In genomic region chr19:53868892-53869804, GRCh38 we compare ENCODE assay signal across 7 cellular contexts. TPM values are rescaled to one million over a fixed set of nuclear protein-coding genes. Genes with fewer than 3 reads are reported as not detected.
A peak's percentile ranks its signal among the peaks of the same experiment; 100 is the strongest.
DNase-seq lines count a peak whose midpoint lies in the region; ATAC-seq and TF ChIP-seq lines count a peak whose summit lies in the region.

No MANE protein-coding gene starts in this region.

- H3K4me1 Mint-ChIP-seq in activated naive CD4-positive, alpha-beta T cell treated with anti-CD3 and anti-CD28 coated beads, Interleukin-2, amount 10 ng/mL, durations not matched to agents 7 days and 5 days, result peaks cover 57% of the 10 kb centered on the region

- peaks cover 0 to 73% (median 54%) of the 10 kb centered on the region in 3 donors for H3K4me1 ChIP-seq in gastroesophageal sphincter
- peaks cover 65% of the 10 kb centered on the region for H3K4me1 ChIP-seq in suprapubic skin

- H3K36me3 ChIP-seq in gastroesophageal sphincter (peaks cover 0 to 37% of the 10 kb centered on the region in 2 donors), suprapubic skin (peaks cover 16% of the 10 kb centered on the region)

- TF ChIP-seq EP300 in gastroesophageal sphincter (IDR thresholded peaks at IDR 0.05) (peak; percentile 37), suprapubic skin (IDR thresholded peaks at IDR 0.05) (no peak)

- peak overlapping the region; percentile 51 to 99 for H3K4me3 ChIP-seq in gastroesophageal sphincter
- H3K4me3 ChIP-seq in suprapubic skin, result peak overlapping the region; percentile 80

- H3K4me3 Mint-ChIP-seq in activated naive CD4-positive, alpha-beta T cell treated with anti-CD3 and anti-CD28 coated beads, Interleukin-2, amount 10 ng/mL, durations not matched to agents 7 days and 5 days, result peak overlapping the region; percentile 91

- WGBS in gastroesophageal sphincter (ENCODE audit: low coverage in 1 of 2), 2 donors, result no CpG with 5 or more reads among the region's 75 CpGs
- WGBS in suprapubic skin, result 0% methylated on average over 3 of the region's 75 CpGs

- CTCF ChIA-PET in activated naive CD4-positive, alpha-beta T cell treated with anti-CD3 and anti-CD28 coated beads, Interleukin-2, amount 10 ng/mL, durations not matched to agents 7 days and 5 days (lab: Charles Lee), result interaction anchor here (0.7 to 0.9 kb wide), 2 partner anchors 13 to 17 kb away, joined by 3 to 5 read pairs; partner anchors contain the start of gene PRKCG

- no peaks in the 10 kb centered on the region for H3K27me3 ChIP-seq in gastroesophageal sphincter
- no peaks in the 10 kb centered on the region for H3K27me3 ChIP-seq in suprapubic skin

- DNase-seq in SK-N-DZ (ENCODE audit: low spot score), result peak; percentile 89
- DNase-seq in activated naive CD4-positive, alpha-beta T cell treated with anti-CD3 and anti-CD28 coated beads, Interleukin-2, amount 10 ng/mL, durations not matched to agents 7 days and 5 days, result peak; percentile 95
- DNase-seq in occipital lobe (lab: John Stamatoyannopoulos, UW), result peak; percentile 57
- peak; percentile 94 to 96 for DNase-seq in suprapubic skin (ENCODE audit: low spot score in 2 of 2)

- H3K27me3 Mint-ChIP-seq in activated naive CD4-positive, alpha-beta T cell treated with anti-CD3 and anti-CD28 coated beads, Interleukin-2, amount 10 ng/mL, durations not matched to agents 7 days and 5 days, result peaks cover 9% of the 10 kb centered on the region

- H3K27ac ChIP-seq in gastroesophageal sphincter (peak overlapping the region; percentile 70 to 98 (median 96)), suprapubic skin (peak overlapping the region; percentile 80)

- H3K9me3 Mint-ChIP-seq in activated naive CD4-positive, alpha-beta T cell treated with anti-CD3 and anti-CD28 coated beads, Interleukin-2, amount 10 ng/mL, durations not matched to agents 7 days and 5 days, result peaks cover under 1% of the 10 kb centered on the region

- peak; percentile 47 to 58 for TF ChIP-seq POLR2A in gastroesophageal sphincter (IDR thresholded peaks at IDR 0.05)
- TF ChIP-seq POLR2A in suprapubic skin (IDR thresholded peaks at IDR 0.05), result peak in 1 of 2 donors; percentile 65

- no peaks in the 10 kb centered on the region for H3K9me3 ChIP-seq in gastroesophageal sphincter
- H3K9me3 ChIP-seq in suprapubic skin, result no peaks in the 10 kb centered on the region

- peak overlapping the region; percentile 86 for H3K27ac Mint-ChIP-seq in activated naive CD4-positive, alpha-beta T cell treated with anti-CD3 and anti-CD28 coated beads, Interleukin-2, amount 10 ng/mL, durations not matched to agents 7 days and 5 days

- peaks cover 30% of the 10 kb centered on the region for H3K36me3 Mint-ChIP-seq in activated naive CD4-positive, alpha-beta T cell treated with anti-CD3 and anti-CD28 coated beads, Interleukin-2, amount 10 ng/mL, durations not matched to agents 7 days and 5 days

- peak; percentile 54 for ATAC-seq in GM18511 (IDR thresholded peaks at IDR 0.05; ENCODE audit: unreplicated experiment)
- peak; percentile 38 for ATAC-seq in HG03439 (IDR thresholded peaks at IDR 0.05; ENCODE audit: unreplicated experiment)
- ATAC-seq in gastroesophageal sphincter, result peak; percentile 73

- TF ChIP-seq CTCF in gastroesophageal sphincter (IDR thresholded peaks at IDR 0.05), result peak in 3 of 4 experiments; percentile 49 to 84 (median 65)
- peak; percentile 5 to 18 for TF ChIP-seq CTCF in suprapubic skin (IDR thresholded peaks at IDR 0.05)

RNA-seq across cellular contexts. Expression of gene MYADM, which starts 1.5 kb away (rescaled TPM):
- polyA plus RNA-seq in SK-N-DZ (2014; cell fraction: cytosol; rRNA removed), result 9.7 and 11.8 TPM in 2 replicates
- 2.2 and 3.7 TPM in 2 replicates for polyA plus RNA-seq in SK-N-DZ (2014; cell fraction: nucleus; rRNA removed)
- total RNA-seq in gastroesophageal sphincter (100 to 1,000 TPM; 103 to 355 (median 140) TPM), occipital lobe (3.3 TPM), suprapubic skin (10 to 100 TPM; 27.5 to 72.4 (median 67.4) TPM)

RNA-seq across cellular contexts. Expression of gene PRKCG, which starts 12.8 kb away (rescaled TPM):
- polyA plus RNA-seq in SK-N-DZ (2014; cell fraction: cytosol; rRNA removed), result 1.2 TPM in 1 of 2 replicates, not detected in the other
- 0.39 and 1.2 TPM in 2 replicates for polyA plus RNA-seq in SK-N-DZ (2014; cell fraction: nucleus; rRNA removed)
- not detected for total RNA-seq in gastroesophageal sphincter
- 1.7 TPM for total RNA-seq in occipital lobe
- not detected for total RNA-seq in suprapubic skin

RNA-seq across cellular contexts. Expression of gene CACNG7, which starts 39.9 kb away (rescaled TPM):
- 6.4 and 12.2 TPM in 2 replicates for polyA plus RNA-seq in SK-N-DZ (2014; cell fraction: cytosol; rRNA removed)
- 4.7 and 8.1 TPM in 2 replicates for polyA plus RNA-seq in SK-N-DZ (2014; cell fraction: nucleus; rRNA removed)
- not detected for total RNA-seq in gastroesophageal sphincter
- 10.9 TPM for total RNA-seq in occipital lobe
- not detected for total RNA-seq in suprapubic skin

RNA-seq across cellular contexts. Expression of gene NLRP12, which starts 45.0 kb away (rescaled TPM):
- polyA plus RNA-seq in SK-N-DZ (2014; cell fraction: cytosol; rRNA removed), result not detected in 2 replicates
- polyA plus RNA-seq in SK-N-DZ (2014; cell fraction: nucleus; rRNA removed), result not detected in 2 replicates
- 1 to 10 TPM in 1 of 4 donors, under 1 TPM in 3; 0.23 to 1.1 (median 0.28) TPM for total RNA-seq in gastroesophageal sphincter
- 0.16 TPM for total RNA-seq in occipital lobe
- under 1 TPM in 1 of 4 donors, not detected in 3; 0.18 TPM for total RNA-seq in suprapubic skin

Comparison
In these comparisons a context has a peak if more than half of its experiments do, and no peak if none do; other contexts are left out.
1. Peak in every context shown above with its lines: DNase-seq, ATAC-seq, H3K4me3 ChIP-seq and H3K27ac ChIP-seq.
2. RNA of gene CACNG7, which starts 39.9 kb away (total RNA-seq): 10.9 TPM in occipital lobe (single experiment); not detected in gastroesophageal sphincter and not detected in suprapubic skin; every median in the first group is over 10 times any median in the second.